Comparison of ENCODE assay signal across 18 cellular contexts in genomic region chr2:109168080-109168479, GRCh38.
"Had no signal": no experiment of that assay in that cellular context is flagged by ENCODE, and none has a peak within 500 bp of the region (broad histone marks: within the 10 kb centered on the region; RNA-seq: fewer than 3 reads in every experiment).

No MANE protein-coding gene starts in this region.

- H3K4me3 Mint-ChIP-seq: stimulated activated naive CD8-positive, alpha-beta T cell treated with anti-CD3 and anti-CD28 coated beads, Interleukin-15, Interleukin-2, amounts not matched to agents 100 ng/mL and 50 ng/mL, for 24 hours; T-helper 1 cell treated with Interleukin-12 subunit alpha and Interleukin-12 subunit beta and Interleukin-4 antibody, amounts not matched to agents 30 μg/mL and 1 μg/mL, for 36 hours had no signal

- H3K36me3 ChIP-seq: colonic mucosa, left lung, suprapubic skin, vagina had no signal

- ATAC-seq: activated CD4-positive, CD25-positive, alpha-beta regulatory T cell treated with anti-CD3 and anti-CD28 coated beads, Interleukin-2, amount 50 U/mL, for 24 hours; activated naive CD4-positive, alpha-beta T cell treated with anti-CD3 and anti-CD28 coated beads, Interleukin-2, amount 50 U/mL, for 72 hours; esophagus mucosa; left lung had no signal

- H3K4me3 ChIP-seq: colonic mucosa, left lung, suprapubic skin, vagina had no signal

- H3K27me3 ChIP-seq: colonic mucosa, left lung, suprapubic skin, vagina had no signal

- H3K4me1 ChIP-seq: colonic mucosa had no signal

- H3K27me3 Mint-ChIP-seq: stimulated activated naive CD8-positive, alpha-beta T cell treated with anti-CD3 and anti-CD28 coated beads, Interleukin-15, Interleukin-2, amounts not matched to agents 100 ng/mL and 50 ng/mL, for 24 hours had no signal

- H3K9me3 ChIP-seq: colonic mucosa, left lung, suprapubic skin, vagina had no signal

- H3K27ac Mint-ChIP-seq: stimulated activated naive CD8-positive, alpha-beta T cell treated with anti-CD3 and anti-CD28 coated beads, Interleukin-15, Interleukin-2, amounts not matched to agents 100 ng/mL and 50 ng/mL, for 24 hours; T-helper 1 cell treated with Interleukin-12 subunit alpha and Interleukin-12 subunit beta and Interleukin-4 antibody, amounts not matched to agents 30 μg/mL and 1 μg/mL, for 36 hours had no signal

- H3K27ac ChIP-seq: colonic mucosa, left lung, suprapubic skin, vagina had no signal

- DNase-seq: activated CD4-positive, alpha-beta T cell treated with anti-CD3 and anti-CD28 coated beads, Interleukin-2, amount 50 U/mL, for 4 hours; activated gamma-delta T cell treated with Interleukin-2 at 50 U/mL for 16 hours; amniotic stem cell; caudate nucleus; colonic mucosa; foreskin melanocyte; left lung; occipital lobe; stimulated activated CD4-positive, alpha-beta T cell treated with anti-CD3 and anti-CD28 coated beads, Interleukin-15, amount 100 ng/mL, for 24 hours; stimulated activated CD4-positive, alpha-beta T cell treated with anti-CD3 and anti-CD28 coated beads, Interleukin-2, amount 100 ng/mL, for 48 hours; trophoblast cell had no signal

- H3K9me3 Mint-ChIP-seq: T-helper 1 cell treated with Interleukin-12 subunit alpha and Interleukin-12 subunit beta and Interleukin-4 antibody, amounts not matched to agents 30 μg/mL and 1 μg/mL, for 36 hours had no signal
